Comparison of ENCODE assay signal across 23 cellular contexts in the genomic region with DNA sequence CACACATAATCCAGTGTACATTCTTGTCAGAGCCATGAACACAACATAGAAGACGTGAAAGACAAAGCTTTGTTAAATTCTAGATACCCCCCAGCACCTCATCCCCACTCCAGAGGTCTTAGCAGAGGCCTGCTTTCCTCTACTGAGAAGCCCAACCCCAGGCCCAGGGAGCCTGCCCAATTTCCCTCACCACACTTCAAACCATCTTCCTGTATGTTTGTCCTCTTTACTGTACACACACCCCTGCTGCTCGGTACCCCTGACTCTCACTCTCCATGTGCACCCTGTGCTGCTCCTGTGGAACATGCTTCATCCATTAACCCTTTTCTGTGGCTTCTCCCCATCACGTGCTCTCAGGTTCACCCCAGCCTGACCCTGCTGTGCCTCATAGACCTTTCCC.
"Had no signal": no experiment of that assay in that cellular context is flagged by ENCODE, and none has a peak within 500 bp of the region (broad histone marks: within the 10 kb centered on the region; RNA-seq: fewer than 3 reads in every experiment).

No MANE protein-coding gene starts in this region.

- H3K27ac Mint-ChIP-seq: mesothelial cell of epicardium; natural killer cell treated with Interleukin-12 subunit alpha and Interleukin-12 subunit beta and Interleukin-15 and Interleukin-18, amount 100 ng/mL, for 72 hours; progenitor cell of endocrine pancreas; stimulated activated memory B cell treated with anti-CD40 and anti-IgM and Interleukin-4, amounts not matched to agents 10 μg/mL and 1 μg/mL and 100 μg/mL, for 72 hours had no signal

- H3K27ac ChIP-seq: hepatocyte, left ventricle myocardium inferior, ovary, right atrium auricular region, skin epidermis, stomach, testis, thyroid gland, transverse colon, upper lobe of right lung had no signal

- H3K9me3 Mint-ChIP-seq: natural killer cell treated with Interleukin-12 subunit alpha and Interleukin-12 subunit beta and Interleukin-15 and Interleukin-18, amount 100 ng/mL, for 72 hours; stimulated activated memory B cell treated with anti-CD40 and anti-IgM and Interleukin-4, amounts not matched to agents 10 μg/mL and 1 μg/mL and 100 μg/mL, for 72 hours had no signal

- H3K36me3 ChIP-seq: left ventricle myocardium inferior, ovary, right atrium auricular region, stomach, thyroid gland, transverse colon, upper lobe of right lung had no signal

- H3K4me3 Mint-ChIP-seq: mesothelial cell of epicardium; naive B cell; natural killer cell treated with Interleukin-12 subunit alpha and Interleukin-12 subunit beta and Interleukin-15 and Interleukin-18, amount 100 ng/mL, for 72 hours; stimulated activated memory B cell treated with anti-CD40 and anti-IgM and Interleukin-4, amounts not matched to agents 10 μg/mL and 1 μg/mL and 100 μg/mL, for 72 hours had no signal

- H3K9me3 ChIP-seq: ovary, right atrium auricular region, stomach, testis, thyroid gland, transverse colon, upper lobe of right lung had no signal

- ATAC-seq: natural killer cell treated with Interleukin-12 subunit alpha and Interleukin-12 subunit beta and Interleukin-15 and Interleukin-18, amount 100 ng/mL, for 72 hours; sciatic nerve; stimulated activated memory B cell treated with anti-CD40 and anti-IgM and Interleukin-4, amounts not matched to agents 10 μg/mL and 1 μg/mL and 100 μg/mL, for 72 hours; stimulated activated naive CD8-positive, alpha-beta T cell treated with anti-CD3 and anti-CD28 coated beads, Interleukin-15, Interleukin-2, amounts not matched to agents 100 U/mL and 50 U/mL, for 24 hours; upper lobe of right lung had no signal

- H3K4me2 ChIP-seq: hepatocyte had no signal

- H3K36me3 Mint-ChIP-seq: mesothelial cell of epicardium had no signal

- H2AFZ ChIP-seq: hepatocyte had no signal

- H3K27me3 Mint-ChIP-seq: progenitor cell of endocrine pancreas had no signal

- DNase-seq: islet precursor cell; left ventricle myocardium inferior; mesendoderm; naive B cell; ovary; stimulated activated CD4-positive, alpha-beta T cell treated with anti-CD3 and anti-CD28 coated beads, Interleukin-12 subunit alpha, Interleukin-12 subunit beta, amount 100 ng/mL, for 4 hours; stimulated activated CD4-positive, alpha-beta T cell treated with anti-CD3 and anti-CD28 coated beads, Interleukin-15, amount 100 ng/mL, for 24 hours; stimulated activated CD4-positive, alpha-beta T cell treated with anti-CD3 and anti-CD28 coated beads, Interleukin-4, amount 100 ng/mL, for 24 hours; stimulated activated naive CD8-positive, alpha-beta T cell treated with anti-CD3 and anti-CD28 coated beads, Interleukin-15, Interleukin-2, amounts not matched to agents 100 U/mL and 50 U/mL, for 24 hours; stomach; testis; thyroid gland; transverse colon; upper lobe of right lung had no signal

- H3K79me2 ChIP-seq: hepatocyte had no signal

- H3K4me3 ChIP-seq: hepatocyte, left ventricle myocardium inferior, lung, ovary, right atrium auricular region, skin epidermis, stomach, testis, thyroid gland, transverse colon, upper lobe of right lung had no signal

- H3K27me3 ChIP-seq: hepatocyte, ovary, right atrium auricular region, stomach, testis, thyroid gland, transverse colon, upper lobe of right lung had no signal

- H3K4me1 Mint-ChIP-seq: mesothelial cell of epicardium; stimulated activated memory B cell treated with anti-CD40 and anti-IgM and Interleukin-4, amounts not matched to agents 10 μg/mL and 1 μg/mL and 100 μg/mL, for 72 hours had no signal

- H3K4me1 ChIP-seq: left ventricle myocardium inferior, right atrium auricular region, stomach, testis, thyroid gland, transverse colon, upper lobe of right lung had no signal
